Comparison of ENCODE assay signal across 16 cellular contexts in the genomic region with DNA sequence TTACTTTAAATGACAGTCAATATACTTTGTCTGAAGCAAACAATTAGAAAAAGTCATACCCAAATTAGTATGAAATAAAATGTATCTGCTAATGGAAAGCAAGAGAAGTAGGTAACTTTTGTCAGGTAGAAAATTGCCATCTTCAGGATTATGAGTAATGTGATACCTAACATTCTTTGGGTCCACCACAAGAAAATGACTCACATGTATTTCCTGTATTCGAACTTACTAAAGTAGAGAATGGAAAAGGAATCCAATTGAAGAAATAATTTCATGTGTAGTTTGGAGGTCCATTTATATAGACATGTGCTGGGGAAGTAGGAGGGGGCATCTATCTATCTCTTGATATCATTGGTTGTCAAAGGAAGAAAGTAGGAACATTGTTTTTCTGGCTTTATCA.
DNase-seq lines count a peak whose midpoint lies in the region; ATAC-seq and TF ChIP-seq lines count a peak whose summit lies in the region.
"Had no signal": no experiment of that assay in that cellular context is flagged by ENCODE, and none has a peak within 500 bp of the region (broad histone marks: within the 10 kb centered on the region; RNA-seq: fewer than 3 reads in every experiment).

No MANE protein-coding gene starts in this region.

- CTCF ChIA-PET in HCT116 (lab: Charles Lee), result no interaction called here

- no peak overlapping the region for H3K4me3 Mint-ChIP-seq in mesothelial cell of epicardium
- H3K4me3 Mint-ChIP-seq: activated CD4-positive, alpha-beta memory T cell treated with anti-CD3 and anti-CD28 coated beads, Interleukin-2, amount 10 ng/mL, durations not matched to agents 7 days and 5 days; CD4-positive, alpha-beta memory T cell; neural crest cell had no signal

- H3K4me3 ChIP-seq in HCT116 (replicated peaks in 1 of 2; ENCODE audit: low read depth in 1 of 2, low read length in 2 of 2) (peak overlapping the region in 1 of 2 experiments; percentile 20; a peak in 1 of 4 replicates), SJSA1 (no peak overlapping the region), smooth muscle cell (no peak overlapping the region), dorsolateral prefrontal cortex (no peak overlapping the region), Peyer's patch (no peak overlapping the region)
- H3K4me3 ChIP-seq: hepatocyte had no signal

- H3K36me3 ChIP-seq in HCT116 (ENCODE audit: control insufficient read depth in 1 of 2, insufficient read depth in 2 of 2, low read length in 2 of 2) (no peaks in the 10 kb centered on the region), SJSA1 (no peaks in the 10 kb centered on the region), smooth muscle cell (ENCODE audit: low read depth) (no peaks in the 10 kb centered on the region), Peyer's patch (no peaks in the 10 kb centered on the region)

- TF ChIP-seq POLR2A in HCT116 (IDR thresholded peaks at IDR 0.05; ENCODE audit: borderline replicate concordance, extremely low read depth, insufficient read depth, insufficient read length) (no peak), Peyer's patch (IDR thresholded peaks at IDR 0.05) (no peak)

- H4K20me1 ChIP-seq in HCT116 (ENCODE audit: insufficient read depth), result no peaks in the 10 kb centered on the region
- no peaks in the 10 kb centered on the region for H4K20me1 ChIP-seq in smooth muscle cell (ENCODE audit: low read depth)

- no peaks in the 10 kb centered on the region for H3K9me3 Mint-ChIP-seq in mesothelial cell of epicardium
- H3K9me3 Mint-ChIP-seq: neural crest cell had no signal

- peak; percentile 80 for ATAC-seq in HCT116
- ATAC-seq: left ventricle myocardium superior had no signal

- RAD21 ChIA-PET in HCT116 (lab: Charles Lee; ENCODE audit: low non-redundant PET in 1 of 2, low total read pairs in 2 of 2, uncharacterized antibody in 2 of 2, unreplicated experiment in 2 of 2), result no interaction called here

- H3K4me1 Mint-ChIP-seq in mesothelial cell of epicardium, result peaks cover 9% of the 10 kb centered on the region
- H3K4me1 Mint-ChIP-seq: CD4-positive, alpha-beta memory T cell had no signal

- no peak overlapping the region for H3K27ac ChIP-seq in HCT116 (ENCODE audit: low read depth, low read length)
- H3K27ac ChIP-seq in SJSA1, result peak overlapping the region; percentile 56
- H3K27ac ChIP-seq in smooth muscle cell (ENCODE audit: low read depth), result peak overlapping the region; percentile 80
- no peak overlapping the region for H3K27ac ChIP-seq in dorsolateral prefrontal cortex
- H3K27ac ChIP-seq in Peyer's patch, result no peak overlapping the region
- H3K27ac ChIP-seq: hepatocyte had no signal

- H3K27ac Mint-ChIP-seq in mesothelial cell of epicardium, result no peak overlapping the region
- H3K27ac Mint-ChIP-seq: activated CD4-positive, alpha-beta memory T cell treated with anti-CD3 and anti-CD28 coated beads, Interleukin-2, amount 10 ng/mL, durations not matched to agents 7 days and 5 days; CD4-positive, alpha-beta memory T cell had no signal

- H3K9ac ChIP-seq in HCT116 (ENCODE audit: low read length) (no peak overlapping the region), smooth muscle cell (ENCODE audit: low read depth) (no peak overlapping the region)

- no peaks in the 10 kb centered on the region for H3K9me2 ChIP-seq in HCT116 (ENCODE audit: insufficient read depth)

- intact Hi-C loops in HCT116 (cut with micrococcal nuclease) (no loop called here), dorsolateral prefrontal cortex (cut with DNase I) (no loop called here)

- TF ChIP-seq CTCF in HCT116 (IDR thresholded peaks at IDR 0.05 in 2 of 3, conservative IDR thresholded peaks at IDR 0.05 in 1 of 3; ENCODE audit: borderline replicate concordance in 1 of 3, insufficient read depth in 1 of 3, low read depth in 2 of 3, low read length in 2 of 3) (no peak), smooth muscle cell (IDR thresholded peaks at IDR 0.05; ENCODE audit: borderline replicate concordance, insufficient read depth, poor library complexity, severe bottlenecking) (no peak), dorsolateral prefrontal cortex (IDR thresholded peaks at IDR 0.05 in 54 of 56, conservative IDR thresholded peaks at IDR 0.05 in 2 of 56; ENCODE audit: low read depth in 1 of 56, partially characterized antibody in 56 of 56) (no peak), GM10266 (IDR thresholded peaks at IDR 0.05; ENCODE audit: control insufficient read depth, insufficient read depth, low read depth, missing control alignments) (no peak), Peyer's patch (IDR thresholded peaks at IDR 0.05) (no peak), mesothelial cell of epicardium (IDR thresholded peaks at IDR 0.05; ENCODE audit: unreplicated experiment) (no peak)

- H3K9me3 ChIP-seq in HCT116 (ENCODE audit: control insufficient read depth in 1 of 2, insufficient read depth in 1 of 2, low read depth in 1 of 2, low read length in 2 of 2), result no peaks in the 10 kb centered on the region
- H3K9me3 ChIP-seq in SJSA1 (replicated peaks), result no peaks in the 10 kb centered on the region
- H3K9me3 ChIP-seq in smooth muscle cell (replicated peaks; ENCODE audit: low read depth), result no peaks in the 10 kb centered on the region
- H3K9me3 ChIP-seq in Peyer's patch, result no peaks in the 10 kb centered on the region

- H3K36me3 Mint-ChIP-seq in mesothelial cell of epicardium, result no peaks in the 10 kb centered on the region
- H3K36me3 Mint-ChIP-seq: CD4-positive, alpha-beta memory T cell had no signal

- no peaks in the 10 kb centered on the region for H3K79me2 ChIP-seq in HCT116 (ENCODE audit: insufficient read depth, low read length)
- H3K79me2 ChIP-seq in smooth muscle cell (ENCODE audit: low read depth), result no peaks in the 10 kb centered on the region
- H3K79me2 ChIP-seq: hepatocyte had no signal

- POLR2A ChIA-PET in HCT116 (lab: Charles Lee), result no interaction called here

- peak overlapping the region; percentile 63 for H3K4me2 ChIP-seq in HCT116 (ENCODE audit: low read length)
- H3K4me2 ChIP-seq in smooth muscle cell, result peak overlapping the region; percentile 39
- H3K4me2 ChIP-seq: hepatocyte had no signal

- H3K27me3 ChIP-seq in HCT116 (ENCODE audit: insufficient read depth, low read length), result no peaks in the 10 kb centered on the region
- H3K27me3 ChIP-seq in SJSA1 (replicated peaks), result no peaks in the 10 kb centered on the region
- H3K27me3 ChIP-seq in smooth muscle cell (ENCODE audit: low read depth), result no peaks in the 10 kb centered on the region
- H3K27me3 ChIP-seq in dorsolateral prefrontal cortex, result peaks cover 0 to 10% (median 0%) of the 10 kb centered on the region in 45 donors
- H3K27me3 ChIP-seq in Peyer's patch, result no peaks in the 10 kb centered on the region
- H3K27me3 ChIP-seq: hepatocyte had no signal

- 56% methylated on average over 1 of the region's 1 CpG for WGBS in smooth muscle cell (ENCODE audit: low lambda C conversion rate)

- H3K4me1 ChIP-seq in HCT116 (ENCODE audit: control insufficient read depth in 1 of 2, insufficient read depth in 2 of 2, low read length in 2 of 2), result peaks cover 9 to 27% of the 10 kb centered on the region in 2 experiments; a peak in 3 of 4 replicates
- peaks cover 25% of the 10 kb centered on the region for H3K4me1 ChIP-seq in SJSA1 (replicated peaks)
- peaks cover 11% of the 10 kb centered on the region for H3K4me1 ChIP-seq in smooth muscle cell (ENCODE audit: low read depth)
- H3K4me1 ChIP-seq in Peyer's patch, result peaks cover 0 to 3% (median 0%) of the 10 kb centered on the region in 4 donors

- H3F3A ChIP-seq in smooth muscle cell (ENCODE audit: low read depth), result no peaks in the 10 kb centered on the region

- DNase-seq in HCT116 (ENCODE audit: low read depth, low spot score) (peak; percentile 23), SJSA1 (ENCODE audit: low read depth in 1 of 2, low spot score in 2 of 2) (peak in 1 of 2 experiments; percentile 40), fibroblast of peridontal ligament (ENCODE audit: extremely low read depth) (peak; percentile 33), smooth muscle cell (lab: John Stamatoyannopoulos, UW; ENCODE audit: unreplicated experiment) (no peak), dorsolateral prefrontal cortex (no peak), GM10266 (ENCODE audit: extremely low spot score) (no peak), Peyer's patch (no peak), mesothelial cell of epicardium (ENCODE audit: low spot score in 2 of 2, unreplicated experiment in 2 of 2) (no peak)
- DNase-seq: activated CD4-positive, alpha-beta memory T cell treated with anti-CD3 and anti-CD28 coated beads, Interleukin-2, amount 10 ng/mL, durations not matched to agents 7 days and 5 days; CD4-positive, alpha-beta memory T cell; left ventricle myocardium superior; NCI-H1436 treated with DMSO at 0.1 percent for 48 hours; NCI-H524; Right ventricle myocardium superior had no signal

- TF ChIP-seq RAD21 in HCT116 (IDR thresholded peaks at IDR 0.05; ENCODE audit: low read depth), result no peak

- H2AFZ ChIP-seq in HCT116 (ENCODE audit: low read depth, low read length, poor library complexity, severe bottlenecking) (peak overlapping the region; percentile 42), smooth muscle cell (ENCODE audit: low read depth) (no peak overlapping the region)
- H2AFZ ChIP-seq: hepatocyte had no signal

- BruUV-seq in HCT116 (replicated peaks; lab: Mats Ljungman, UMichigan), result no TSS peak

- no peaks in the 10 kb centered on the region for H3K27me3 Mint-ChIP-seq in mesothelial cell of epicardium (ENCODE audit: low read depth)
- H3K27me3 Mint-ChIP-seq: activated CD4-positive, alpha-beta memory T cell treated with anti-CD3 and anti-CD28 coated beads, Interleukin-2, amount 10 ng/mL, durations not matched to agents 7 days and 5 days; CD4-positive, alpha-beta memory T cell had no signal

TF ChIP-seq in HCT116, 20 proteins besides CTCF, POLR2A, EP300 and RAD21 (continues in another document):
- TF ChIP-seq POLR2AphosphoS5 (IDR thresholded peaks at IDR 0.05; ENCODE audit: low read depth, low read length) (no peak), FOSL1 (IDR thresholded peaks at IDR 0.05; ENCODE audit: low read depth) (peak; percentile 81), SRF (IDR thresholded peaks at IDR 0.05; ENCODE audit: low read depth) (no peak), EGR1 (IDR thresholded peaks at IDR 0.05; ENCODE audit: low read depth) (no peak), TCF7L2 (IDR thresholded peaks at IDR 0.05; ENCODE audit: borderline replicate concordance, extremely low read depth, insufficient read depth, insufficient read length) (no peak), JUND (IDR thresholded peaks at IDR 0.05) (peak; percentile 67), SIN3A (IDR thresholded peaks at IDR 0.05; ENCODE audit: low read depth) (no peak), YY1 (IDR thresholded peaks at IDR 0.05; ENCODE audit: extremely low read depth, insufficient replicate concordance, low read depth, low read length) (no peak), CEBPB (IDR thresholded peaks at IDR 0.05; ENCODE audit: low read depth) (peak; percentile 54; the same call in 1 of the 2 replicates), EZH2phosphoT487 (IDR thresholded peaks at IDR 0.05; ENCODE audit: borderline replicate concordance) (no peak), CBX3 (IDR thresholded peaks at IDR 0.05; ENCODE audit: low read depth) (0 out of 2 replicates have a peak, but pooled peaks have one; percentile 49)
- TF ChIP-seq, protein P1, sequence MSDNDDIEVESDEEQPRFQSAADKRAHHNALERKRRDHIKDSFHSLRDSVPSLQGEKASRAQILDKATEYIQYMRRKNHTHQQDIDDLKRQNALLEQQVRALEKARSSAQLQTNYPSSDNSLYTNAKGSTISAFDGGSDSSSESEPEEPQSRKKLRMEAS (IDR thresholded peaks at IDR 0.05), result no peak

Comparison
In these comparisons a context has a peak if more than half of its experiments do, and no peak if none do; other contexts are left out.
1. DNase-seq: peak in HCT116 (single experiment) and fibroblast of peridontal ligament (single experiment); none in smooth muscle cell (single experiment), dorsolateral prefrontal cortex (0 of 10), GM10266 (single experiment), Peyer's patch (0 of 3) and mesothelial cell of epicardium (0 of 2).
2. H3K27ac ChIP-seq: peak in SJSA1 (single experiment) and smooth muscle cell (single experiment); none in HCT116 (single experiment), dorsolateral prefrontal cortex (0 of 59) and Peyer's patch (0 of 4).